ENCODE assay signal across 30 cellular contexts in the genomic region with DNA sequence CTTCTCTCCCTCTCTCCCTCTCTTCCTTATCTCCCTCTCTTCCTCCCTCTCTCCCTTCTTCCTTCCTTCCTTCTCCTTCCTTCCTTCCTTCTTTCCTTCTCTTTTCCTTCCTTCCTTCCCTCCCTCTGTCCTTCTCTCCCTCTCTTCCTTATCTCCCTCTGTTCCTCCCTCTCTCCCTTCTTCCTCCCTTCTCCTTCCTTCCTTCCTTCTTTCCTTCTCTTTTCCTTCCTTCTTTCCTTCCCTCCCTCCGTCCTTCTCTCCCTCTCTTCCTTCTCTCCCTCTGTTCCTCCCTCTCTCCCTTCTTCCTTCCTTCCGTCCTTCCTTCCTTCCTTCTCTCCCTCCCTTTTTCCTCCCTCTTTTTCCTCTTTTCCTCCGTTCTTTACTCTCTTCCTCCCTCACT. TPM values are rescaled to one million over a fixed set of nuclear protein-coding genes. Genes with fewer than 3 reads are reported as not detected.
"Had no signal": no experiment of that assay in that cellular context is flagged by ENCODE, and none has a peak within 500 bp of the region (broad histone marks: within the 10 kb centered on the region; RNA-seq: fewer than 3 reads in every experiment).

No MANE protein-coding gene starts in this region.

- ATAC-seq: natural killer cell; psoas muscle; right cardiac atrium; sciatic nerve; stimulated activated memory B cell treated with anti-CD40 and anti-IgM and Interleukin-4, amounts not matched to agents 10 μg/mL and 1 μg/mL and 100 μg/mL, for 72 hours; stimulated activated naive CD8-positive, alpha-beta T cell treated with anti-CD3 and anti-CD28 coated beads, Interleukin-15, amount 100 ng/mL, for 72 hours; stimulated activated naive CD8-positive, alpha-beta T cell treated with anti-CD3 and anti-CD28 coated beads, Interleukin-15, Interleukin-2, amounts not matched to agents 100 U/mL and 50 U/mL, for 24 hours; upper lobe of right lung had no signal

- H3K9ac ChIP-seq: neural progenitor cell, parathyroid adenoma had no signal

- DNase-seq: natural killer cell; occipital lobe; ovary; posterior cingulate gyrus; psoas muscle; right cardiac atrium; spleen; stimulated activated CD4-positive, alpha-beta T cell treated with anti-CD3 and anti-CD28 coated beads, Interleukin-12 subunit alpha, Interleukin-12 subunit beta, amount 100 ng/mL, for 4 hours; stimulated activated CD4-positive, alpha-beta T cell treated with anti-CD3 and anti-CD28 coated beads, Interleukin-1b, Interleukin-23, amount 100 ng/mL, for 48 hours; stimulated activated CD4-positive, alpha-beta T cell treated with anti-CD3 and anti-CD28 coated beads, Interleukin-4, amount 100 ng/mL, for 1 hour; stimulated activated CD4-positive, alpha-beta T cell treated with anti-CD3 and anti-CD28 coated beads, Interleukin-4, amount 100 ng/mL, for 4 hours; stimulated activated CD8-positive, alpha-beta memory T cell treated with anti-CD3 and anti-CD28 coated beads, Interleukin-4, amount 100 ng/mL, for 48 hours; stimulated activated naive CD4-positive, alpha-beta T cell; stimulated activated naive CD8-positive, alpha-beta T cell treated with anti-CD3 and anti-CD28 coated beads, Interleukin-15, amount 100 ng/mL, for 72 hours; stimulated activated naive CD8-positive, alpha-beta T cell treated with anti-CD3 and anti-CD28 coated beads, Interleukin-15, Interleukin-2, amounts not matched to agents 100 U/mL and 50 U/mL, for 24 hours; substantia nigra; testis; tibial artery; transverse colon; upper lobe of right lung; uterus had no signal

- H3K9me3 ChIP-seq: ovary, psoas muscle, spleen, suprapubic skin, testis, tibial artery, transverse colon, upper lobe of right lung, uterus had no signal

- H3K4me2 ChIP-seq: neural progenitor cell, smooth muscle cell had no signal

- H3K27me3 ChIP-seq: neural progenitor cell, ovary, suprapubic skin, testis, tibial artery, transverse colon, upper lobe of right lung, uterus had no signal

- H3K4me1 ChIP-seq: neural progenitor cell, parathyroid adenoma, psoas muscle, spleen, suprapubic skin, testis, tibial artery, transverse colon, upper lobe of right lung, uterus had no signal

- H2AFZ ChIP-seq: neural progenitor cell, parathyroid adenoma had no signal

- H3K4me3 ChIP-seq: neural progenitor cell, ovary, psoas muscle, skin epidermis, smooth muscle cell, spleen, suprapubic skin, testis, tibial artery, transverse colon, upper lobe of right lung, uterus had no signal

- H3K36me3 ChIP-seq: neural progenitor cell, ovary, spleen, suprapubic skin, tibial artery, transverse colon, upper lobe of right lung, uterus had no signal

- H3K27ac ChIP-seq: neural progenitor cell, ovary, parathyroid adenoma, psoas muscle, skin epidermis, spleen, suprapubic skin, testis, tibial artery, transverse colon, upper lobe of right lung, uterus had no signal

RNA-seq across cellular contexts. Expression of gene HS3ST4, which starts 38.6 kb away (rescaled TPM):
- total RNA-seq: natural killer cell, osteoblast, psoas muscle, renal cortical epithelial cell, right cardiac atrium, transverse colon had no signal
- polyA plus RNA-seq: ovary, right cardiac atrium had no signal
